Comparison of ENCODE assay signal across 13 cellular contexts in the genomic region with DNA sequence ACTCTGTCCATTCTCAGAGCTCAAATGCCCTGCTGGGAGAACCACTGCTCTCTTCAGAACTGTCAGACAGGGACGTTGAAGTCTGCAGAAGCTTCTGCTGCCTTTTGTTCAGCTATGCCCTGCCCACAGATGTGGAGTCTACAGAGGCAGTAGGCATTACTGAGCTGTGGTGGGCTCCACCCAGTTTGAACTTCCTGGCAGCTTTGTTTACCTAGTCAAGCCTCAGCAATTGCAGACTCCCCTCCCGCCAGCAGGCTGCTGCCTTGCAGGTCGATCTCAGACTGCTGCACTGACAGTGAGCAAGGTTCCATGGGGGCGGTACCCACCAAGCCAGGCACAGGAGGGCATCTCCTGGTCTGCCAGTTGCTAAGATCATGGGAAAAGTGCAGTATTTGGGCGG. TPM values are rescaled to one million over a fixed set of nuclear protein-coding genes. Genes with fewer than 3 reads are reported as not detected.
DNase-seq lines count a peak whose midpoint lies in the region; ATAC-seq and TF ChIP-seq lines count a peak whose summit lies in the region.
"Had no signal": no experiment of that assay in that cellular context is flagged by ENCODE, and none has a peak within 500 bp of the region (broad histone marks: within the 10 kb centered on the region; RNA-seq: fewer than 3 reads in every experiment).

No MANE protein-coding gene starts in this region.

- H3K4me3 Mint-ChIP-seq in activated naive CD8-positive, alpha-beta T cell treated with anti-CD3 and anti-CD28 coated beads, Interleukin-2, amount 10 ng/mL, durations not matched to agents 7 days and 5 days: no peak overlapping the region
- H3K4me3 Mint-ChIP-seq in activated naive CD8-positive, alpha-beta T cell treated with anti-CD3 and anti-CD28 coated beads for 36 hours: no peak overlapping the region
- H3K4me3 Mint-ChIP-seq in nephron progenitor cell: no peak overlapping the region

- TF ChIP-seq CTCF in nephron progenitor cell (IDR thresholded peaks at IDR 0.05): no peak

- DNase-seq in activated naive CD8-positive, alpha-beta T cell treated with anti-CD3 and anti-CD28 coated beads, Interleukin-2, amount 10 ng/mL, durations not matched to agents 7 days and 5 days: peak; percentile 46
- no peak for DNase-seq in activated naive CD8-positive, alpha-beta T cell treated with anti-CD3 and anti-CD28 coated beads for 36 hours
- DNase-seq in T-helper 22 cell (ENCODE audit: low read depth) (peak; percentile 49), GM19238 (ENCODE audit: insufficient read length, low spot score) (no peak), nephron progenitor cell (no peak)
- peak; percentile 71 for DNase-seq in activated effector memory CD4-positive, alpha-beta T cell treated with Interleukin-2 at 50 U/mL for 16 hours
- DNase-seq in stimulated activated CD8-positive, alpha-beta memory T cell treated with anti-CD3 and anti-CD28 coated beads, Interleukin-4, amount 100 ng/mL, for 24 hours (ENCODE audit: low read depth): peak; percentile 13
- DNase-seq in activated CD4-positive, CD25-positive, alpha-beta regulatory T cell treated with anti-CD3 and anti-CD28 coated beads, Interleukin-2, amount 50 U/mL, for 72 hours: no peak
- DNase-seq: ACHN, head of caudate nucleus, left lung, RPMI8226 had no signal

- H3K27ac Mint-ChIP-seq in activated naive CD8-positive, alpha-beta T cell treated with anti-CD3 and anti-CD28 coated beads, Interleukin-2, amount 10 ng/mL, durations not matched to agents 7 days and 5 days: peak overlapping the region; percentile 22
- H3K27ac Mint-ChIP-seq in activated naive CD8-positive, alpha-beta T cell treated with anti-CD3 and anti-CD28 coated beads for 36 hours: no peak overlapping the region
- H3K27ac Mint-ChIP-seq in nephron progenitor cell: no peak overlapping the region

- ATAC-seq in activated naive CD8-positive, alpha-beta T cell treated with anti-CD3 and anti-CD28 coated beads, Interleukin-2, amount 10 ng/mL, durations not matched to agents 7 days and 5 days (ENCODE audit: low read depth): peak; percentile 99
- ATAC-seq: K562, left lung had no signal

- POLR2A ChIA-PET in activated naive CD8-positive, alpha-beta T cell treated with anti-CD3 and anti-CD28 coated beads, Interleukin-2, amount 10 ng/mL, durations not matched to agents 7 days and 5 days (lab: Charles Lee): interaction anchor here (1.0 kb wide), 1 partner anchor 22 kb away, joined by 8 read pairs; a partner anchor contains a TSS

- peaks cover 23% of the 10 kb centered on the region for H3K4me1 Mint-ChIP-seq in activated naive CD8-positive, alpha-beta T cell treated with anti-CD3 and anti-CD28 coated beads, Interleukin-2, amount 10 ng/mL, durations not matched to agents 7 days and 5 days
- H3K4me1 Mint-ChIP-seq in activated naive CD8-positive, alpha-beta T cell treated with anti-CD3 and anti-CD28 coated beads for 36 hours: peaks cover 11% of the 10 kb centered on the region
- no peaks in the 10 kb centered on the region for H3K4me1 Mint-ChIP-seq in nephron progenitor cell

- peaks cover 2% of the 10 kb centered on the region for H3K27me3 Mint-ChIP-seq in activated naive CD8-positive, alpha-beta T cell treated with anti-CD3 and anti-CD28 coated beads, Interleukin-2, amount 10 ng/mL, durations not matched to agents 7 days and 5 days
- no peaks in the 10 kb centered on the region for H3K27me3 Mint-ChIP-seq in activated naive CD8-positive, alpha-beta T cell treated with anti-CD3 and anti-CD28 coated beads for 36 hours
- no peaks in the 10 kb centered on the region for H3K27me3 Mint-ChIP-seq in nephron progenitor cell (ENCODE audit: low read depth, poor library complexity)

- H3K36me3 Mint-ChIP-seq in activated naive CD8-positive, alpha-beta T cell treated with anti-CD3 and anti-CD28 coated beads, Interleukin-2, amount 10 ng/mL, durations not matched to agents 7 days and 5 days: peaks cover 14% of the 10 kb centered on the region
- peaks cover 30% of the 10 kb centered on the region for H3K36me3 Mint-ChIP-seq in activated naive CD8-positive, alpha-beta T cell treated with anti-CD3 and anti-CD28 coated beads for 36 hours
- H3K36me3 Mint-ChIP-seq in nephron progenitor cell (ENCODE audit: low read depth): peaks cover 46% of the 10 kb centered on the region

- peaks cover 20% of the 10 kb centered on the region for H3K9me3 Mint-ChIP-seq in activated naive CD8-positive, alpha-beta T cell treated with anti-CD3 and anti-CD28 coated beads, Interleukin-2, amount 10 ng/mL, durations not matched to agents 7 days and 5 days
- peaks cover 29% of the 10 kb centered on the region for H3K9me3 Mint-ChIP-seq in activated naive CD8-positive, alpha-beta T cell treated with anti-CD3 and anti-CD28 coated beads for 36 hours
- peaks cover 86% of the 10 kb centered on the region for H3K9me3 Mint-ChIP-seq in nephron progenitor cell

RNA-seq across cellular contexts. Expression of a gene that starts 21.8 kb away (rescaled TPM):
- 10 to 100 TPM; 23.3 to 23.7 TPM for total RNA-seq in activated naive CD8-positive, alpha-beta T cell treated with anti-CD3 and anti-CD28 coated beads, Interleukin-2, amount 10 ng/mL, durations not matched to agents 7 days and 5 days
- total RNA-seq in activated naive CD8-positive, alpha-beta T cell treated with anti-CD3 and anti-CD28 coated beads for 36 hours: 10 to 100 TPM; 29.4 to 29.9 TPM

Comparison
In these comparisons a context has a peak if more than half of its experiments do, and no peak if none do; other contexts are left out.
1. DNase-seq: peak in activated naive CD8-positive, alpha-beta T cell treated with anti-CD3 and anti-CD28 coated beads, Interleukin-2, amount 10 ng/mL, durations not matched to agents 7 days and 5 days (single experiment), T-helper 22 cell (single experiment), activated effector memory CD4-positive, alpha-beta T cell treated with Interleukin-2 at 50 U/mL for 16 hours (single experiment) and stimulated activated CD8-positive, alpha-beta memory T cell treated with anti-CD3 and anti-CD28 coated beads, Interleukin-4, amount 100 ng/mL, for 24 hours (single experiment); none in activated naive CD8-positive, alpha-beta T cell treated with anti-CD3 and anti-CD28 coated beads for 36 hours (single experiment), activated CD4-positive, CD25-positive, alpha-beta regulatory T cell treated with anti-CD3 and anti-CD28 coated beads, Interleukin-2, amount 50 U/mL, for 72 hours (single experiment), GM19238 (single experiment) and nephron progenitor cell (single experiment).